In genomic region chr17:29389994-29390855, GRCh38 we compare ENCODE assay signal across 8 cellular contexts. TPM values are rescaled to one million over a fixed set of nuclear protein-coding genes. Genes with fewer than 3 reads are reported as not detected.
DNase-seq lines count a peak whose midpoint lies in the region; ATAC-seq lines count a peak whose summit lies in the region.

TAOK1 (plus strand) TSS chr17:29390363; CDS start chr17:29451549, 61,186 bp downstream.

- no peaks in the 10 kb centered on the region for H3K9me3 ChIP-seq in muscle layer of colon (ENCODE audit: low read length)

- H3K4me3 ChIP-seq in muscle layer of colon (ENCODE audit: low read depth in 1 of 2, low read length in 2 of 2), result peak within 1 kb of the TSS; percentile 78 to 83

- H3K27ac ChIP-seq in muscle layer of colon (ENCODE audit: low read depth, low read length), result peak within 1 kb of the TSS; percentile 97

- peaks cover 3 to 13% of the 10 kb centered on the region in 2 donors for H3K36me3 Mint-ChIP-seq in activated T-cell treated with anti-CD3 and anti-CD28 coated beads, Interleukin-2, amount 50 U/mL, for 72 hours (ENCODE audit: insufficient read depth in 2 of 2)

- H3K4me1 Mint-ChIP-seq in activated T-cell treated with anti-CD3 and anti-CD28 coated beads, Interleukin-2, amount 50 U/mL, for 72 hours (ENCODE audit: low read depth), result peaks cover 44% of the 10 kb centered on the region

- H3K27me3 ChIP-seq in muscle layer of colon (ENCODE audit: control insufficient read depth in 1 of 2, insufficient read depth in 2 of 2, low read length in 2 of 2), result no peaks in the 10 kb centered on the region

- DNase-seq in DMS53 (lab: John Stamatoyannopoulos, UW) (peak; percentile 98), Kasumi-1 (lab: John Stamatoyannopoulos, UW) (peak; percentile 96 to 98), RKO (ENCODE audit: low spot score) (peak; percentile 97)
- DNase-seq in activated T-cell treated with anti-CD3 and anti-CD28 coated beads, Interleukin-2, amount 50 U/mL, for 72 hours, result peak; percentile 98 to 99
- peak; percentile 93 to 96 for DNase-seq in stimulated activated CD8-positive, alpha-beta memory T cell treated with anti-CD3 and anti-CD28 coated beads, Interleukin-7, amount 100 ng/mL, for 1 hour (ENCODE audit: low read depth in 2 of 2)

- no peaks in the 10 kb centered on the region for H3K27me3 Mint-ChIP-seq in activated T-cell treated with anti-CD3 and anti-CD28 coated beads, Interleukin-2, amount 50 U/mL, for 72 hours (ENCODE audit: low read depth)

- H3K4me1 ChIP-seq in muscle layer of colon (ENCODE audit: insufficient read depth, low read length), result peaks cover 25% of the 10 kb centered on the region

- peak within 1 kb of the TSS; percentile 95 for H3K27ac Mint-ChIP-seq in activated T-cell treated with anti-CD3 and anti-CD28 coated beads, Interleukin-2, amount 50 U/mL, for 72 hours

- ATAC-seq in GM21737 (IDR thresholded peaks at IDR 0.05; ENCODE audit: unreplicated experiment) (peak; percentile 81), esophagus mucosa (peak; percentile 99)
- ATAC-seq in activated T-cell treated with anti-CD3 and anti-CD28 coated beads, Interleukin-2, amount 50 U/mL, for 72 hours (replicated peaks in 1 of 2), result peak; percentile 96 to 97

- peak within 1 kb of the TSS; percentile 68 for H3K9ac ChIP-seq in muscle layer of colon (ENCODE audit: low read length)

- H3K36me3 ChIP-seq in muscle layer of colon (ENCODE audit: insufficient read depth, low read length), result no peaks in the 10 kb centered on the region

- H3K4me3 Mint-ChIP-seq in activated T-cell treated with anti-CD3 and anti-CD28 coated beads, Interleukin-2, amount 50 U/mL, for 72 hours, result peak within 1 kb of the TSS; percentile 96 to 97

- no peaks in the 10 kb centered on the region for H3K9me3 Mint-ChIP-seq in activated T-cell treated with anti-CD3 and anti-CD28 coated beads, Interleukin-2, amount 50 U/mL, for 72 hours

RNA-seq across cellular contexts. Expression of gene TAOK1, which starts in this region (rescaled TPM):
- 10 to 100 TPM; 39.3 to 48.1 TPM for total RNA-seq in activated T-cell treated with anti-CD3 and anti-CD28 coated beads, Interleukin-2, amount 50 U/mL, for 72 hours
- total RNA-seq in esophagus mucosa, result 33.8 TPM

Comparison
In these comparisons a context has a peak if more than half of its experiments do, and no peak if none do; other contexts are left out.
1. Peak in every context shown above with its lines: DNase-seq, ATAC-seq, H3K4me3 ChIP-seq and H3K27ac ChIP-seq.